Comparison of ENCODE assay signal across 8 cellular contexts in genomic region chr10:102449321-102450123, GRCh38. TPM values are rescaled to one million over a fixed set of nuclear protein-coding genes. Genes with fewer than 3 reads are reported as not detected.
DNase-seq lines count a peak whose midpoint lies in the region; ATAC-seq and TF ChIP-seq lines count a peak whose summit lies in the region.

No MANE protein-coding gene starts in this region.

- H3K4me3 ChIP-seq in SJSA1 (peak overlapping the region; percentile 78), heart left ventricle (peak overlapping the region; percentile 56 to 92 (median 84)), rectal smooth muscle tissue (ENCODE audit: low read length) (peak overlapping the region; percentile 80), uterus (peak overlapping the region; percentile 51 to 82)

- ATAC-seq in GM21447 (IDR thresholded peaks at IDR 0.05; ENCODE audit: unreplicated experiment) (peak; percentile 64), heart left ventricle (peak; percentile 37 to 65 (median 43))

- peak overlapping the region; percentile 46 for H3K9ac ChIP-seq in rectal smooth muscle tissue (ENCODE audit: low read length)

- H3K4me3 Mint-ChIP-seq in activated naive CD4-positive, alpha-beta T cell treated with anti-CD3 and anti-CD28 coated beads, Interleukin-2, amount 10 ng/mL, durations not matched to agents 7 days and 5 days = peak overlapping the region; percentile 95

- H3K4me1 Mint-ChIP-seq in activated naive CD4-positive, alpha-beta T cell treated with anti-CD3 and anti-CD28 coated beads, Interleukin-2, amount 10 ng/mL, durations not matched to agents 7 days and 5 days = peaks cover 40% of the 10 kb centered on the region

- WGBS in heart left ventricle, 4 donors = 10 to 13% (median 12%) methylated on average over 30 of the region's 30 CpGs

- H3K36me3 ChIP-seq in SJSA1 (peaks cover 3% of the 10 kb centered on the region; the same call in 1 of the 2 replicates), heart left ventricle (no peaks in the 10 kb centered on the region), rectal smooth muscle tissue (ENCODE audit: control insufficient read depth, insufficient read depth, low read length) (no peaks in the 10 kb centered on the region), uterus (no peaks in the 10 kb centered on the region)

- peaks cover 17% of the 10 kb centered on the region for H3K36me3 Mint-ChIP-seq in activated naive CD4-positive, alpha-beta T cell treated with anti-CD3 and anti-CD28 coated beads, Interleukin-2, amount 10 ng/mL, durations not matched to agents 7 days and 5 days

- no peaks in the 10 kb centered on the region for H3K27me3 Mint-ChIP-seq in activated naive CD4-positive, alpha-beta T cell treated with anti-CD3 and anti-CD28 coated beads, Interleukin-2, amount 10 ng/mL, durations not matched to agents 7 days and 5 days

- TF ChIP-seq CTCF in heart left ventricle (IDR thresholded peaks at IDR 0.05) = no peak
- no peak for TF ChIP-seq CTCF in uterus (IDR thresholded peaks at IDR 0.05)

- H3K27me3 ChIP-seq in SJSA1 (replicated peaks) (0 out of 2 replicates have a peak, but pooled peaks cover 4% of the 10 kb centered on the region), heart left ventricle (no peaks in the 10 kb centered on the region), rectal smooth muscle tissue (ENCODE audit: control insufficient read depth, insufficient read depth, low read length) (no peaks in the 10 kb centered on the region), uterus (no peaks in the 10 kb centered on the region)

- H3K4me1 ChIP-seq in SJSA1 (replicated peaks) (peaks cover 41% of the 10 kb centered on the region), heart left ventricle (peaks cover 0 to 39% (median 18%) of the 10 kb centered on the region in 12 donors), rectal smooth muscle tissue (ENCODE audit: control insufficient read depth, insufficient read depth, low read length) (no peaks in the 10 kb centered on the region), uterus (no peaks in the 10 kb centered on the region)

- intact Hi-C loops in heart left ventricle (cut with DNase I) (no loop called here), uterus (cut with DNase I; ENCODE audit: low total_unique reads) (no loop called here)

- CTCF ChIA-PET in activated naive CD4-positive, alpha-beta T cell treated with anti-CD3 and anti-CD28 coated beads, Interleukin-2, amount 10 ng/mL, durations not matched to agents 7 days and 5 days (lab: Charles Lee) = interaction anchor here (0.7 to 2.2 kb wide), 5 partner anchors 9 to 310 kb away, joined by 3 to 9 read pairs (median 3); no protein-coding TSS in a partner anchor

- H3K9me3 Mint-ChIP-seq in activated naive CD4-positive, alpha-beta T cell treated with anti-CD3 and anti-CD28 coated beads, Interleukin-2, amount 10 ng/mL, durations not matched to agents 7 days and 5 days = no peaks in the 10 kb centered on the region

- peak overlapping the region; percentile 97 for H3K27ac Mint-ChIP-seq in activated naive CD4-positive, alpha-beta T cell treated with anti-CD3 and anti-CD28 coated beads, Interleukin-2, amount 10 ng/mL, durations not matched to agents 7 days and 5 days

- DNase-seq in COR-L47 (lab: John Stamatoyannopoulos, UW) (peak; percentile 59), M059J (ENCODE audit: low read depth) (peak; percentile 79), SJSA1 (ENCODE audit: low read depth in 1 of 2, low spot score in 2 of 2) (no peak), heart left ventricle (peak; percentile 52 to 69 (median 57)), uterus (peak; percentile 63 to 78)
- peak; percentile 93 for DNase-seq in activated naive CD4-positive, alpha-beta T cell treated with anti-CD3 and anti-CD28 coated beads, Interleukin-2, amount 10 ng/mL, durations not matched to agents 7 days and 5 days

- no peak for TF ChIP-seq POLR2A in heart left ventricle (IDR thresholded peaks at IDR 0.05)
- no peak for TF ChIP-seq POLR2A in uterus (IDR thresholded peaks at IDR 0.05)

- H3K27ac ChIP-seq in SJSA1 (no peak overlapping the region), heart left ventricle (peak overlapping the region in 11 of 12 donors; percentile 69 to 90 (median 87)), rectal smooth muscle tissue (ENCODE audit: low read depth, low read length) (peak overlapping the region; percentile 54), uterus (peak overlapping the region; percentile 76 to 85)

- H3K9me3 ChIP-seq in SJSA1 (replicated peaks) = peaks cover 3% of the 10 kb centered on the region; the same call in 1 of the 2 replicates
- H3K9me3 ChIP-seq in heart left ventricle = no peaks in the 10 kb centered on the region
- no peaks in the 10 kb centered on the region for H3K9me3 ChIP-seq in uterus

RNA-seq across cellular contexts. Expression of gene C10orf95, which starts 1.8 kb away (rescaled TPM):
- not detected in 2 replicates for total RNA-seq in M059J (2014; rRNA removed; shearing (Covaris generic))
- not detected in 2 replicates for total RNA-seq in SJSA1 (2014; rRNA removed; shearing (Covaris generic))
- under 1 TPM in 2 of 9 donors, not detected in 7; 0.18 to 0.21 TPM for total RNA-seq in heart left ventricle
- polyA plus RNA-seq in heart left ventricle = not detected
- total RNA-seq in uterus = under 1 TPM in 1 of 4 donors, not detected in 3; 0.21 TPM

RNA-seq across cellular contexts. Expression of gene CUEDC2, which starts 17.1 kb away (rescaled TPM):
- total RNA-seq in M059J (2014; rRNA removed; shearing (Covaris generic)) = 33.1 and 50.9 TPM in 2 replicates
- total RNA-seq in SJSA1 (2014; rRNA removed; shearing (Covaris generic)) = 50.7 and 57.9 TPM in 2 replicates
- total RNA-seq in heart left ventricle (100 to 1,000 TPM in 1 of 9 donors, 10 to 100 TPM in 8; 62.0 to 107 (median 79.2) TPM), uterus (10 to 100 TPM; 26.2 to 51.6 (median 35.6) TPM)
- polyA plus RNA-seq in heart left ventricle = 10 to 100 TPM; 73.4 to 81.2 TPM

RNA-seq across cellular contexts. Expression of gene FBXL15, which starts 28.9 kb away (rescaled TPM):
- 8.2 and 18.8 TPM in 2 replicates for total RNA-seq in M059J (2014; rRNA removed; shearing (Covaris generic))
- 11.0 and 40.1 TPM in 2 replicates for total RNA-seq in SJSA1 (2014; rRNA removed; shearing (Covaris generic))
- total RNA-seq in heart left ventricle (10 to 100 TPM in 6 of 9 donors, 1 to 10 TPM in 3; 6.6 to 13.9 (median 10.2) TPM), uterus (10 to 100 TPM in 3 of 4 donors, 1 to 10 TPM in 1; 6.8 to 40.0 (median 16.7) TPM)
- polyA plus RNA-seq in heart left ventricle = 10 to 100 TPM in 1 of 2 donors, 1 to 10 TPM in 1; 9.9 to 20.0 TPM

RNA-seq across cellular contexts. Expression of gene PSD, which starts 30.9 kb away (rescaled TPM):
- not detected in 2 replicates for total RNA-seq in M059J (2014; rRNA removed; shearing (Covaris generic))
- 0.08 TPM in 1 of 2 replicates, not detected in the other for total RNA-seq in SJSA1 (2014; rRNA removed; shearing (Covaris generic))
- total RNA-seq in heart left ventricle = 1 to 10 TPM in 4 of 9 donors, under 1 TPM in 5; 0.34 to 1.7 (median 0.86) TPM
- polyA plus RNA-seq in heart left ventricle = under 1 TPM; 0.14 to 0.76 TPM
- 100 to 1,000 TPM in 1 of 4 donors, 10 to 100 TPM in 2, not detected in 1; 31.3 to 114 (median 37.3) TPM for total RNA-seq in uterus

RNA-seq across cellular contexts. Expression of gene ACTR1A, which starts 53.0 kb away (rescaled TPM):
- total RNA-seq in M059J (2014; rRNA removed; shearing (Covaris generic)) = 120 and 173 TPM in 2 replicates
- 117 and 126 TPM in 2 replicates for total RNA-seq in SJSA1 (2014; rRNA removed; shearing (Covaris generic))
- total RNA-seq in heart left ventricle (100 to 1,000 TPM; 103 to 175 (median 119) TPM), uterus (100 to 1,000 TPM in 1 of 4 donors, 10 to 100 TPM in 3; 38.7 to 106 (median 70.9) TPM)
- polyA plus RNA-seq in heart left ventricle = 100 to 1,000 TPM; 100 to 156 TPM

Comparison
In these comparisons a context has a peak if more than half of its experiments do, and no peak if none do; other contexts are left out.
1. DNase-seq: peak in COR-L47 (single experiment), M059J (single experiment), activated naive CD4-positive, alpha-beta T cell treated with anti-CD3 and anti-CD28 coated beads, Interleukin-2, amount 10 ng/mL, durations not matched to agents 7 days and 5 days (single experiment), heart left ventricle (5 of 5) and uterus (2 of 2); none in SJSA1 (0 of 2).
2. Peak in every context shown above with its lines, with median percentiles within 50 percentile points of each other: H3K4me3 ChIP-seq.